19 cellular contexts compared by ENCODE assay signal in genomic region chr2:129203315-129203714, GRCh38.
"Had no signal": no experiment of that assay in that cellular context is flagged by ENCODE, and none has a peak within 500 bp of the region (broad histone marks: within the 10 kb centered on the region; RNA-seq: fewer than 3 reads in every experiment).

No MANE protein-coding gene starts in this region.

- H3K9me3 Mint-ChIP-seq: activated naive CD8-positive, alpha-beta T cell treated with anti-CD3 and anti-CD28 coated beads for 36 hours; brain had no signal

- H3K27me3 ChIP-seq: esophagus squamous epithelium, right lobe of liver, stomach, vagina had no signal

- H3K9me3 ChIP-seq: esophagus squamous epithelium, lower lobe of right lung, prostate gland, right lobe of liver, spleen, stomach, vagina had no signal

- H3K36me3 Mint-ChIP-seq: activated naive CD8-positive, alpha-beta T cell treated with anti-CD3 and anti-CD28 coated beads for 36 hours; brain; mesothelial cell of epicardium had no signal

- H3K27ac ChIP-seq: esophagus squamous epithelium, lower lobe of right lung, prostate gland, right lobe of liver, stomach, vagina had no signal

- H3K4me1 ChIP-seq: esophagus squamous epithelium, lower lobe of right lung, prostate gland, right lobe of liver, spleen, stomach, vagina had no signal

- DNase-seq: activated CD4-positive, alpha-beta T cell treated with anti-CD3 and anti-CD28 coated beads, Interleukin-2, amount 50 U/mL, for 1 hour; activated CD8-positive, alpha-beta memory T cell treated with anti-CD3 and anti-CD28 coated beads for 24 hours; activated naive CD8-positive, alpha-beta T cell treated with anti-CD3 and anti-CD28 coated beads for 36 hours; amygdala; cortex of kidney; effector CD4-positive, alpha-beta T cell; esophagus squamous epithelium; kidney glomerular epithelial cell; lower lobe of right lung; right lobe of liver; spleen; stimulated activated CD4-positive, alpha-beta T cell treated with anti-CD3 and anti-CD28 coated beads, Interleukin-1b, Interleukin-23, amount 100 ng/mL, for 48 hours; stomach; T-helper 9 cell had no signal

- H3K36me3 ChIP-seq: esophagus squamous epithelium, lower lobe of right lung, prostate gland, right lobe of liver, spleen, stomach, vagina had no signal

- H3K4me1 Mint-ChIP-seq: activated naive CD8-positive, alpha-beta T cell treated with anti-CD3 and anti-CD28 coated beads for 36 hours had no signal

- H3K27ac Mint-ChIP-seq: activated naive CD8-positive, alpha-beta T cell treated with anti-CD3 and anti-CD28 coated beads for 36 hours; brain; mesothelial cell of epicardium had no signal

- ATAC-seq: activated CD4-positive, CD25-positive, alpha-beta regulatory T cell treated with anti-CD3 and anti-CD28 coated beads, Interleukin-2, amount 50 U/mL, for 24 hours had no signal

- H3K4me3 Mint-ChIP-seq: activated naive CD8-positive, alpha-beta T cell treated with anti-CD3 and anti-CD28 coated beads for 36 hours; brain; mesothelial cell of epicardium had no signal

- H3K4me3 ChIP-seq: esophagus squamous epithelium, lower lobe of right lung, prostate gland, right lobe of liver, spleen, stomach, vagina had no signal
